1 cellular context compared by ENCODE assay signal in genomic region chr7:135716677-135717238, GRCh38.
A peak's percentile ranks its signal among the peaks of the same experiment; 100 is the strongest.
TF ChIP-seq lines count a peak whose summit lies in the region.

No MANE protein-coding gene starts in this region.

TF ChIP-seq in endothelial cell of umbilical vein, 7 proteins besides CTCF, POLR2A, EP300 and RAD21:
- no peak for TF ChIP-seq POLR2AphosphoS5 (IDR thresholded peaks at IDR 0.05; ENCODE audit: insufficient read depth, low read depth, low read length)
- TF ChIP-seq MYC (IDR thresholded peaks at IDR 0.05; ENCODE audit: low read depth, low read length), result no peak
- TF ChIP-seq FOS (IDR thresholded peaks at IDR 0.05; ENCODE audit: borderline replicate concordance, insufficient read depth, low read length), result peak; percentile 69
- TF ChIP-seq EZH2 (IDR thresholded peaks at IDR 0.05; ENCODE audit: borderline replicate concordance, low read depth, low read length, severe bottlenecking), result no peak
- no peak for TF ChIP-seq MAX (IDR thresholded peaks at IDR 0.05; ENCODE audit: insufficient read depth, insufficient read length)
